1 cellular context compared by ENCODE assay signal in genomic region chr7:92137531-92137930, GRCh38.
TF ChIP-seq lines count a peak whose summit lies in the region.

No MANE protein-coding gene starts in this region.

TF ChIP-seq in GM23338, 12 proteins besides CTCF, POLR2A, EP300 and RAD21:
- no peak for TF ChIP-seq ZNF462 (CRISPR knock-in tag; IDR thresholded peaks at IDR 0.05)
- TF ChIP-seq EZH2phosphoT487 (IDR thresholded peaks at IDR 0.05; ENCODE audit: unreplicated experiment), result no peak
- TF ChIP-seq ZNF331 (CRISPR knock-in tag; IDR thresholded peaks at IDR 0.05; ENCODE audit: low read depth), result no peak
- no peak for TF ChIP-seq REST (IDR thresholded peaks at IDR 0.05; ENCODE audit: unreplicated experiment)
TF ChIP-seq in GM23338: peak in this region for 0.
